In the genomic region with DNA sequence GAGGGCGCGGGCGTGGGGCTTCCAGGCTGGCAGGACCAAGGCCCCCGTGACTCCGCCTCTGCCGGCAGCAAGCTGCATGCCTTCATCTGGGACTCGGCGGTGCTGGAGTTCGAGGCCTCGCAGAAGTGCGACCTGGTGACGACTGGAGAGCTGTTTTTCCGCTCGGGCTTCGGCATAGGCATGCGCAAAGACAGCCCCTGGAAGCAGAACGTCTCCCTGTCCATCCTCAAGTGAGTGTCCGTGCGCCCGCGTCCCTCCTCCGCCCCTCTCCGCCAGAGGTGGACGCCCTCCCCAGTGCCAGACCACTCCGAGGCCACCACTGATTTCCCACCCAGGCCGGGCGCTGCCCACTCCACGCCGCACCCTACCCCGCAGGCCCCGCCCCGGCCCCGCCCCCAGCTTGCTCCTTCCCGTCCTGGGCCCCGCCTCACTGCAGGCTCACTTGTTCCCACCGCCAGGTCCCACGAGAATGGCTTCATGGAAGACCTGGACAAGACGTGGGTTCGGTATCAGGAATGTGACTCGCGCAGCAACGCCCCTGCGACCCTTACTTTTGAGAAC, we compare ENCODE assay signal across 13 cellular contexts. TPM values are rescaled to one million over a fixed set of nuclear protein-coding genes. Genes with fewer than 3 reads are reported as not detected.
DNase-seq lines count a peak whose midpoint lies in the region; ATAC-seq and TF ChIP-seq lines count a peak whose summit lies in the region.
"Had no signal": no experiment of that assay in that cellular context is flagged by ENCODE, and none has a peak within 500 bp of the region (broad histone marks: within the 10 kb centered on the region; RNA-seq: fewer than 3 reads in every experiment).

No MANE protein-coding gene starts in this region.

- H3K27ac ChIP-seq in esophagus squamous epithelium (peak overlapping the region in 1 of 4 donors; percentile 14), OCI-LY7 (ENCODE audit: low read depth, low read length, poor library complexity, severe bottlenecking) (no peak overlapping the region)
- H3K27ac ChIP-seq: HL-60 had no signal

- CTCF ChIA-PET in OCI-LY7 (lab: Charles Lee; ENCODE audit: unreplicated experiment), result no interaction called here
- CTCF ChIA-PET in activated CD4-positive, alpha-beta memory T cell treated with anti-CD3 and anti-CD28 coated beads, Interleukin-2, amount 10 ng/mL, durations not matched to agents 7 days and 5 days (lab: Charles Lee), result no interaction called here

- H3K4me3 ChIP-seq in esophagus squamous epithelium (peak overlapping the region in 3 of 4 donors; percentile 22 to 60 (median 39)), OCI-LY7 (ENCODE audit: low read depth, low read length, poor library complexity, severe bottlenecking) (no peak overlapping the region)

- H4K20me1 ChIP-seq in OCI-LY7 (ENCODE audit: insufficient read depth, low read length), result no peaks in the 10 kb centered on the region

- H3K79me2 ChIP-seq in OCI-LY7 (ENCODE audit: insufficient read depth, low read depth, low read length), result no peaks in the 10 kb centered on the region

- H3K4me2 ChIP-seq in OCI-LY7 (ENCODE audit: low read length), result no peak overlapping the region

- TF ChIP-seq CTCF in esophagus squamous epithelium (IDR thresholded peaks at IDR 0.05), result no peak
- TF ChIP-seq CTCF in nephron (IDR thresholded peaks at IDR 0.05; ENCODE audit: unreplicated experiment in 3 of 3), result no peak
- TF ChIP-seq CTCF in OCI-LY7 (conservative IDR thresholded peaks at IDR 0.05; ENCODE audit: low read length), result no peak

- DNase-seq in AG20443 (ENCODE audit: low spot score) (peak; percentile 58), OCI-M1 (lab: John Stamatoyannopoulos, UW) (peak; percentile 24), esophagus squamous epithelium (lab: John Stamatoyannopoulos, UW) (no peak), OCI-LY7 (ENCODE audit: low spot score) (no peak), HuH-7.5 (ENCODE audit: low spot score) (no peak)
- DNase-seq in activated CD4-positive, alpha-beta memory T cell treated with anti-CD3 and anti-CD28 coated beads, Interleukin-2, amount 10 ng/mL, durations not matched to agents 7 days and 5 days, result no peak
- DNase-seq: DMS 273 treated with DMSO at 0.1 percent for 48 hours; NCI-H446 treated with DMSO at 0.1 percent for 48 hours; stimulated activated CD4-positive, alpha-beta T cell treated with anti-CD3 and anti-CD28 coated beads, Interleukin-4, amount 100 ng/mL, for 1 hour had no signal

- H3K36me3 Mint-ChIP-seq in nephron (ENCODE audit: low read depth), result no peaks in the 10 kb centered on the region
- no peaks in the 10 kb centered on the region for H3K36me3 Mint-ChIP-seq in activated CD4-positive, alpha-beta memory T cell treated with anti-CD3 and anti-CD28 coated beads, Interleukin-2, amount 10 ng/mL, durations not matched to agents 7 days and 5 days (ENCODE audit: low read depth)
- H3K36me3 Mint-ChIP-seq: activated naive CD8-positive, alpha-beta T cell had no signal

- H3K4me1 ChIP-seq in esophagus squamous epithelium (peaks cover 22 to 44% (median 26%) of the 10 kb centered on the region in 3 donors), OCI-LY7 (ENCODE audit: insufficient read depth, low read length, poor library complexity, severe bottlenecking) (peaks cover 16% of the 10 kb centered on the region)

- H3K4me1 Mint-ChIP-seq in nephron, result no peaks in the 10 kb centered on the region
- peaks cover 8% of the 10 kb centered on the region for H3K4me1 Mint-ChIP-seq in activated CD4-positive, alpha-beta memory T cell treated with anti-CD3 and anti-CD28 coated beads, Interleukin-2, amount 10 ng/mL, durations not matched to agents 7 days and 5 days

- no peaks in the 10 kb centered on the region for H3K9me3 Mint-ChIP-seq in nephron
- no peaks in the 10 kb centered on the region for H3K9me3 Mint-ChIP-seq in activated CD4-positive, alpha-beta memory T cell treated with anti-CD3 and anti-CD28 coated beads, Interleukin-2, amount 10 ng/mL, durations not matched to agents 7 days and 5 days

- H3K9me2 ChIP-seq in OCI-LY7 (ENCODE audit: insufficient read depth, low read length), result no peaks in the 10 kb centered on the region

- WGBS in esophagus squamous epithelium, 2 donors, result 39% methylated on average over 9 of the region's 43 CpGs; no CpG with 5 or more reads in 1 of the 2 donors

- POLR2A ChIA-PET in OCI-LY7 (lab: Charles Lee), result no interaction called here
- POLR2A ChIA-PET in activated CD4-positive, alpha-beta memory T cell treated with anti-CD3 and anti-CD28 coated beads, Interleukin-2, amount 10 ng/mL, durations not matched to agents 7 days and 5 days (lab: Charles Lee), result no interaction called here

- ATAC-seq in HG03442 (IDR thresholded peaks at IDR 0.05; ENCODE audit: unreplicated experiment), result no peak

- H3K27me3 Mint-ChIP-seq in nephron (ENCODE audit: low read depth), result peaks cover 90% of the 10 kb centered on the region
- H3K27me3 Mint-ChIP-seq in activated CD4-positive, alpha-beta memory T cell treated with anti-CD3 and anti-CD28 coated beads, Interleukin-2, amount 10 ng/mL, durations not matched to agents 7 days and 5 days, result peaks cover 29% of the 10 kb centered on the region

- peaks cover 39 to 100% (median 75%) of the 10 kb centered on the region in 4 donors for H3K27me3 ChIP-seq in esophagus squamous epithelium

- no peak for TF ChIP-seq POLR2A in esophagus squamous epithelium (IDR thresholded peaks at IDR 0.05)

- BruUV-seq in OCI-LY7 (replicated peaks; lab: Mats Ljungman, UMichigan), result no TSS peak

- H3K9me3 ChIP-seq in esophagus squamous epithelium (no peaks in the 10 kb centered on the region), OCI-LY7 (ENCODE audit: low read length) (no peaks in the 10 kb centered on the region)

- no peaks in the 10 kb centered on the region for H3K36me3 ChIP-seq in esophagus squamous epithelium
- H3K36me3 ChIP-seq in OCI-LY7 (ENCODE audit: insufficient read depth, low read length), result no peaks in the 10 kb centered on the region

- H3K27ac Mint-ChIP-seq in nephron, result no peak overlapping the region
- H3K27ac Mint-ChIP-seq in activated CD4-positive, alpha-beta memory T cell treated with anti-CD3 and anti-CD28 coated beads, Interleukin-2, amount 10 ng/mL, durations not matched to agents 7 days and 5 days, result no peak overlapping the region
- H3K27ac Mint-ChIP-seq: activated naive CD8-positive, alpha-beta T cell had no signal

- H2AFZ ChIP-seq in OCI-LY7 (ENCODE audit: low read length), result no peak overlapping the region

- intact Hi-C loops in esophagus squamous epithelium (cut with DNase I) (no loop called here), OCI-LY7 (cut with micrococcal nuclease; ENCODE audit: unreplicated experiment) (no loop called here)

- H3K4me3 Mint-ChIP-seq in nephron, result peak overlapping the region in 2 of 3 experiments; percentile 38 to 48
- H3K4me3 Mint-ChIP-seq in activated CD4-positive, alpha-beta memory T cell treated with anti-CD3 and anti-CD28 coated beads, Interleukin-2, amount 10 ng/mL, durations not matched to agents 7 days and 5 days, result no peak overlapping the region
- H3K4me3 Mint-ChIP-seq: activated naive CD8-positive, alpha-beta T cell had no signal

RNA-seq across cellular contexts. Expression of gene LRRC26, which starts 6.7 kb away (rescaled TPM):
- 1 to 10 TPM in 1 of 4 donors, under 1 TPM in 2, not detected in 1; 0.82 to 3.7 (median 0.95) TPM for total RNA-seq in esophagus squamous epithelium
- total RNA-seq in OCI-LY7 (2014; rRNA removed; shearing (Covaris generic)), result 0.21 TPM in 1 of 2 replicates, not detected in the other
- not detected in 2 replicates for total RNA-seq in OCI-LY7 (2022)
- not detected for total RNA-seq in activated CD4-positive, alpha-beta memory T cell treated with anti-CD3 and anti-CD28 coated beads, Interleukin-2, amount 10 ng/mL, durations not matched to agents 7 days and 5 days

RNA-seq across cellular contexts. Expression of gene TMEM210, which starts 8.7 kb away (rescaled TPM):
- total RNA-seq in esophagus squamous epithelium, result not detected
- not detected in 2 replicates for total RNA-seq in OCI-LY7 (2014; rRNA removed; shearing (Covaris generic))
- total RNA-seq in OCI-LY7 (2022), result not detected in 2 replicates
- not detected for total RNA-seq in activated CD4-positive, alpha-beta memory T cell treated with anti-CD3 and anti-CD28 coated beads, Interleukin-2, amount 10 ng/mL, durations not matched to agents 7 days and 5 days

RNA-seq across cellular contexts. Expression of gene GRIN1, which starts 24.2 kb away (rescaled TPM):
- total RNA-seq in esophagus squamous epithelium, result under 1 TPM in 1 of 4 donors, not detected in 3; 0.38 TPM
- total RNA-seq in OCI-LY7 (2014; rRNA removed; shearing (Covaris generic)), result 0.06 TPM in 1 of 2 replicates, not detected in the other
- total RNA-seq in OCI-LY7 (2022), result 0.15 and 0.55 TPM in 2 replicates
- total RNA-seq in activated CD4-positive, alpha-beta memory T cell treated with anti-CD3 and anti-CD28 coated beads, Interleukin-2, amount 10 ng/mL, durations not matched to agents 7 days and 5 days, result under 1 TPM; 0.40 to 0.43 TPM

RNA-seq across cellular contexts. Expression of gene ANAPC2, which starts 25.2 kb away (rescaled TPM):
- total RNA-seq in esophagus squamous epithelium (10 to 100 TPM; 14.0 to 34.1 (median 25.1) TPM), OCI-LY7 (2022) (89.6 and 90.4 TPM in 2 replicates)
- 34.8 and 38.6 TPM in 2 replicates for total RNA-seq in OCI-LY7 (2014; rRNA removed; shearing (Covaris generic))
- 10 to 100 TPM; 53.3 to 57.8 TPM for total RNA-seq in activated CD4-positive, alpha-beta memory T cell treated with anti-CD3 and anti-CD28 coated beads, Interleukin-2, amount 10 ng/mL, durations not matched to agents 7 days and 5 days

RNA-seq across cellular contexts. Expression of gene SSNA1, which starts 25.3 kb away (rescaled TPM):
- total RNA-seq in esophagus squamous epithelium (100 to 1,000 TPM in 2 of 4 donors, 10 to 100 TPM in 2; 67.1 to 124 (median 96.7) TPM), OCI-LY7 (2022) (71.0 and 75.1 TPM in 2 replicates)
- total RNA-seq in OCI-LY7 (2014; rRNA removed; shearing (Covaris generic)), result 111 and 130 TPM in 2 replicates
- 10 to 100 TPM; 70.0 to 76.3 TPM for total RNA-seq in activated CD4-positive, alpha-beta memory T cell treated with anti-CD3 and anti-CD28 coated beads, Interleukin-2, amount 10 ng/mL, durations not matched to agents 7 days and 5 days

Comparison
In these comparisons a context has a peak if more than half of its experiments do, and no peak if none do; other contexts are left out.
1. DNase-seq: peak in AG20443 (single experiment) and OCI-M1 (single experiment); none in esophagus squamous epithelium (single experiment), OCI-LY7 (single experiment), HuH-7.5 (single experiment) and activated CD4-positive, alpha-beta memory T cell treated with anti-CD3 and anti-CD28 coated beads, Interleukin-2, amount 10 ng/mL, durations not matched to agents 7 days and 5 days (single experiment).